In the genomic region with DNA sequence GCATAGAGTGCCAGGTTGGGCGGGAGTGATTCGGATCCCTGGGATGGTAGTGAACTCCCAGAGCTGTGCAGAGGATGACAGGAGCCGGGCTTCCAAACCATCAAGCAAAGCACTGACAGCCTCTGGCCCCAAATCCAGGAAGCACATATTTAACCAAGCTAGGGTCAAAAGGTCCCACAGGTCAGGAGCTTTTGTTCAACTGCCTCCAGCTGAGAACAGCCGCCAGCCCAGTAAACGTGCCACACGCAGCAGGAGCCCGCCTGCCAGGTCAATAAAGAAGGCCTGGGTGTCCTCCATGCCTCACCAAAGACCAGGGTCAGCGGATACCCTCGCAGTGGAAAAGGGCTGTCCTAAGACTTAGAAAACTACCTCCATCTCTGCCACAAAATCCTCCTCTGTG, we compare ENCODE assay signal across 17 cellular contexts.
"Had no signal": no experiment of that assay in that cellular context is flagged by ENCODE, and none has a peak within 500 bp of the region (broad histone marks: within the 10 kb centered on the region; RNA-seq: fewer than 3 reads in every experiment).

No MANE protein-coding gene starts in this region.

- H3K9ac ChIP-seq: parathyroid adenoma had no signal

- H3K4me3 ChIP-seq: cardiac muscle cell had no signal

- H3K9me3 ChIP-seq: neutrophil had no signal

- H3K36me3 ChIP-seq: cardiac muscle cell, neutrophil had no signal

- H3K27ac ChIP-seq: cardiac muscle cell, neutrophil, parathyroid adenoma, WERI-Rb-1 had no signal

- ATAC-seq: activated CD4-positive, alpha-beta T cell treated with anti-CD3 and anti-CD28 coated beads for 36 hours; activated naive CD4-positive, alpha-beta T cell treated with anti-CD3 and anti-CD28 coated beads, Interleukin-2, amount 50 U/mL, for 72 hours; left colon had no signal

- H3K79me2 ChIP-seq: parathyroid adenoma had no signal

- H3K4me1 ChIP-seq: parathyroid adenoma had no signal

- H2AFZ ChIP-seq: parathyroid adenoma had no signal

- DNase-seq: activated CD4-positive, alpha-beta T cell treated with anti-CD3 and anti-CD28 coated beads for 36 hours; activated CD4-positive, alpha-beta T cell treated with anti-CD3 and anti-CD28 coated beads, Interleukin-2, amount 50 U/mL, for 48 hours; activated gamma-delta T cell treated with Interleukin-2 at 50 U/mL for 16 hours; activated T-cell treated with anti-CD3 and anti-CD28 coated beads for 4 hours; amniotic stem cell; erythroblast; foreskin melanocyte; hypothalamus; islet precursor cell; left colon; midbrain; stimulated activated naive CD4-positive, alpha-beta T cell; WERI-Rb-1 had no signal
